1 cellular context compared by ENCODE assay signal in the genomic region with DNA sequence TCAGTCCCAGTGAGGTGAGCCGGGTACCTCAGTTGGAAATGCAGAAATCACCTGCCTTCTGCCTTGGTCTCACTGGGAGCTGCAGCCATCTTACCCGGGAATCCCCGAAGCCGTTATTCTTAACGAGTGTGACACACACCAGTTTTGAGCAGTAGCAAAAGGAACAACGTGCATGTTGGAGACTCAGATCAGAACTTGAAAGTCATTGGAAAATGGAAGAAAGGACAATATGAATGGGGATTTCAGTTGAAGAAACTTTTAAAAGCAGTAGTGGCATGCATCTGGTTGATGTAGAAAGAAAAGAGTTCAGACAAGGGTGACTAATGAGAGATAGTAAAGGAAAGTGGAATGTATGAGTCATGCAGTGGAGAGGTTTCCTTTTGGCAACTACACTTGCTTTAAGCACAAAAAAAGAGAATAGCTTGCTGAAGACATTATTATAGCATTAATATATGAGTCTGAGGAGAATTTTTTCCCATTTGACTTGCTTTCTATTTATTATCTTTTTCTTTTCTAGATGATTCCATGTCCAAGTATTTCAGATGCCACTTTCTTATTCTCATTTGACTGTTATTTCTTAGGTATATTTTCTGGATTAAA.
A peak's percentile ranks its signal among the peaks of the same experiment; 100 is the strongest.
TF ChIP-seq lines count a peak whose summit lies in the region.

No MANE protein-coding gene starts in this region.

TF ChIP-seq in K562, 482 proteins besides CTCF, POLR2A, EP300 and RAD21 (continued from another document):
- TF ChIP-seq, protein P1, sequence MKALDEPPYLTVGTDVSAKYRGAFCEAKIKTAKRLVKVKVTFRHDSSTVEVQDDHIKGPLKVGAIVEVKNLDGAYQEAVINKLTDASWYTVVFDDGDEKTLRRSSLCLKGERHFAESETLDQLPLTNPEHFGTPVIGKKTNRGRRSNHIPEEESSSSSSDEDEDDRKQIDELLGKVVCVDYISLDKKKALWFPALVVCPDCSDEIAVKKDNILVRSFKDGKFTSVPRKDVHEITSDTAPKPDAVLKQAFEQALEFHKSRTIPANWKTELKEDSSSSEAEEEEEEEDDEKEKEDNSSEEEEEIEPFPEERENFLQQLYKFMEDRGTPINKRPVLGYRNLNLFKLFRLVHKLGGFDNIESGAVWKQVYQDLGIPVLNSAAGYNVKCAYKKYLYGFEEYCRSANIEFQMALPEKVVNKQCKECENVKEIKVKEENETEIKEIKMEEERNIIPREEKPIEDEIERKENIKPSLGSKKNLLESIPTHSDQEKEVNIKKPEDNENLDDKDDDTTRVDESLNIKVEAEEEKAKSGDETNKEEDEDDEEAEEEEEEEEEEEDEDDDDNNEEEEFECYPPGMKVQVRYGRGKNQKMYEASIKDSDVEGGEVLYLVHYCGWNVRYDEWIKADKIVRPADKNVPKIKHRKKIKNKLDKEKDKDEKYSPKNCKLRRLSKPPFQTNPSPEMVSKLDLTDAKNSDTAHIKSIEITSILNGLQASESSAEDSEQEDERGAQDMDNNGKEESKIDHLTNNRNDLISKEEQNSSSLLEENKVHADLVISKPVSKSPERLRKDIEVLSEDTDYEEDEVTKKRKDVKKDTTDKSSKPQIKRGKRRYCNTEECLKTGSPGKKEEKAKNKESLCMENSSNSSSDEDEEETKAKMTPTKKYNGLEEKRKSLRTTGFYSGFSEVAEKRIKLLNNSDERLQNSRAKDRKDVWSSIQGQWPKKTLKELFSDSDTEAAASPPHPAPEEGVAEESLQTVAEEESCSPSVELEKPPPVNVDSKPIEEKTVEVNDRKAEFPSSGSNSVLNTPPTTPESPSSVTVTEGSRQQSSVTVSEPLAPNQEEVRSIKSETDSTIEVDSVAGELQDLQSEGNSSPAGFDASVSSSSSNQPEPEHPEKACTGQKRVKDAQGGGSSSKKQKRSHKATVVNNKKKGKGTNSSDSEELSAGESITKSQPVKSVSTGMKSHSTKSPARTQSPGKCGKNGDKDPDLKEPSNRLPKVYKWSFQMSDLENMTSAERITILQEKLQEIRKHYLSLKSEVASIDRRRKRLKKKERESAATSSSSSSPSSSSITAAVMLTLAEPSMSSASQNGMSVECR (CRISPR knock-in tag; IDR thresholded peaks at IDR 0.05), result no peak
- 0 out of 2 replicates have a peak, but pooled peaks have one; percentile 5 for TF ChIP-seq ETV1 (tag; conservative IDR thresholded peaks at IDR 0.05; ENCODE audit: low read depth)
- peak; percentile 34 to 45; a peak in 2 of 4 replicates for TF ChIP-seq FOXK2 (conservative IDR thresholded peaks at IDR 0.05 in 1 of 2, IDR thresholded peaks at IDR 0.05 in 1 of 2; ENCODE audit: low read depth in 2 of 2)
- TF ChIP-seq BRD9 (IDR thresholded peaks at IDR 0.05; ENCODE audit: low read depth, partially characterized antibody), result peak; percentile 86
- peak in 2 of 3 experiments; percentile 46 to 87 for TF ChIP-seq YY1 (IDR thresholded peaks at IDR 0.05; ENCODE audit: borderline replicate concordance in 1 of 3, control insufficient read depth in 1 of 3, extremely low read depth in 1 of 3, insufficient read depth in 3 of 3, insufficient read length in 1 of 3, insufficient replicate concordance in 2 of 3, low read depth in 1 of 3, low read length in 2 of 3)
- TF ChIP-seq SNIP1 (IDR thresholded peaks at IDR 0.05; ENCODE audit: low read depth), result 0 out of 2 replicates have a peak, but pooled peaks have one; percentile 36
- TF ChIP-seq MYBL2 (IDR thresholded peaks at IDR 0.05; ENCODE audit: low read depth), result peak; percentile 81
- TF ChIP-seq MYBL2 (CRISPR knock-in tag; IDR thresholded peaks at IDR 0.05; ENCODE audit: borderline replicate concordance), result no peak
- no peak for TF ChIP-seq ATF1 (CRISPR knock-in tag; IDR thresholded peaks at IDR 0.05)
- TF ChIP-seq ATF1 (tag; IDR thresholded peaks at IDR 0.05), result peak; percentile 46
- TF ChIP-seq LEF1 (IDR thresholded peaks at IDR 0.05), result peak; percentile 81
- TF ChIP-seq FOSL1 (tag; conservative IDR thresholded peaks at IDR 0.05), result peak; percentile 99
- TF ChIP-seq DPF2 (IDR thresholded peaks at IDR 0.05), result peak; percentile 99
- TF ChIP-seq HDAC1 (IDR thresholded peaks at IDR 0.05), result peak in 1 of 2 experiments; percentile 76; a peak in 1 of 4 replicates
- TF ChIP-seq ELF4 (CRISPR knock-in tag; IDR thresholded peaks at IDR 0.05), result peak; percentile 78; the same call in 1 of the 2 replicates
- TF ChIP-seq NFIC (IDR thresholded peaks at IDR 0.05), result peak; percentile 33; the same call in 1 of the 2 replicates
- no peak for TF ChIP-seq YBX1 (IDR thresholded peaks at IDR 0.05)
- TF ChIP-seq, protein P2, sequence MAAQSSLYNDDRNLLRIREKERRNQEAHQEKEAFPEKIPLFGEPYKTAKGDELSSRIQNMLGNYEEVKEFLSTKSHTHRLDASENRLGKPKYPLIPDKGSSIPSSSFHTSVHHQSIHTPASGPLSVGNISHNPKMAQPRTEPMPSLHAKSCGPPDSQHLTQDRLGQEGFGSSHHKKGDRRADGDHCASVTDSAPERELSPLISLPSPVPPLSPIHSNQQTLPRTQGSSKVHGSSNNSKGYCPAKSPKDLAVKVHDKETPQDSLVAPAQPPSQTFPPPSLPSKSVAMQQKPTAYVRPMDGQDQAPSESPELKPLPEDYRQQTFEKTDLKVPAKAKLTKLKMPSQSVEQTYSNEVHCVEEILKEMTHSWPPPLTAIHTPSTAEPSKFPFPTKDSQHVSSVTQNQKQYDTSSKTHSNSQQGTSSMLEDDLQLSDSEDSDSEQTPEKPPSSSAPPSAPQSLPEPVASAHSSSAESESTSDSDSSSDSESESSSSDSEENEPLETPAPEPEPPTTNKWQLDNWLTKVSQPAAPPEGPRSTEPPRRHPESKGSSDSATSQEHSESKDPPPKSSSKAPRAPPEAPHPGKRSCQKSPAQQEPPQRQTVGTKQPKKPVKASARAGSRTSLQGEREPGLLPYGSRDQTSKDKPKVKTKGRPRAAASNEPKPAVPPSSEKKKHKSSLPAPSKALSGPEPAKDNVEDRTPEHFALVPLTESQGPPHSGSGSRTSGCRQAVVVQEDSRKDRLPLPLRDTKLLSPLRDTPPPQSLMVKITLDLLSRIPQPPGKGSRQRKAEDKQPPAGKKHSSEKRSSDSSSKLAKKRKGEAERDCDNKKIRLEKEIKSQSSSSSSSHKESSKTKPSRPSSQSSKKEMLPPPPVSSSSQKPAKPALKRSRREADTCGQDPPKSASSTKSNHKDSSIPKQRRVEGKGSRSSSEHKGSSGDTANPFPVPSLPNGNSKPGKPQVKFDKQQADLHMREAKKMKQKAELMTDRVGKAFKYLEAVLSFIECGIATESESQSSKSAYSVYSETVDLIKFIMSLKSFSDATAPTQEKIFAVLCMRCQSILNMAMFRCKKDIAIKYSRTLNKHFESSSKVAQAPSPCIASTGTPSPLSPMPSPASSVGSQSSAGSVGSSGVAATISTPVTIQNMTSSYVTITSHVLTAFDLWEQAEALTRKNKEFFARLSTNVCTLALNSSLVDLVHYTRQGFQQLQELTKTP (IDR thresholded peaks at IDR 0.05; ENCODE audit: low read depth in 1 of 2, partially characterized antibody in 2 of 2), result peak in 1 of 2 experiments; percentile 53
- peak; percentile 55; the same call in 1 of the 2 replicates for TF ChIP-seq SMAD4 (CRISPR knock-in tag; conservative IDR thresholded peaks at IDR 0.05)
- no peak for TF ChIP-seq BMI1 (IDR thresholded peaks at IDR 0.05; ENCODE audit: low read length)
